1 cellular context compared by ENCODE assay signal in the genomic region with DNA sequence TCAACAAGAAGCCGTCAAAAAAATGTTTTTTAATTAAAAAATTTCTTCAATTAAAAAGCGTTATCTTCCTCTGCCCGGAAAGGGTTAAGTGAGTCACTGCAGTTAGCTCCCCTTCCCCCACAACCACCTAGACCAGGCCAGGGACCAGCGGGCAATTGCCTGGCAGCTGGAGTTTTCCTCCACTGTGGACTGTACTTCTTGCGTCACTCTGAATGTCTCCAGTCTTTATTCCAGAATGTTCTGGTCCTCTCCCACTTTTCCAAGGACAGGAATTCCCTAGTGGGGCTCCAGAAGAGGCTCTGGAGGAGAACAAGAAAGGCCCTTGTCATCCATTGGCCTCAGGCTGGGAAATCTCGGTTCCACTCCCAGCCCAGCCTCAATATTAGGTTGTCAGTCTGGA.
TF ChIP-seq lines count a peak whose summit lies in the region.

No MANE protein-coding gene starts in this region.

TF ChIP-seq in SK-N-SH treated with all-trans-retinoic acid at 6 μM for 48 hours, 23 proteins besides CTCF, POLR2A, EP300 and RAD21 (continued from another document):
- TF ChIP-seq, protein P1, sequence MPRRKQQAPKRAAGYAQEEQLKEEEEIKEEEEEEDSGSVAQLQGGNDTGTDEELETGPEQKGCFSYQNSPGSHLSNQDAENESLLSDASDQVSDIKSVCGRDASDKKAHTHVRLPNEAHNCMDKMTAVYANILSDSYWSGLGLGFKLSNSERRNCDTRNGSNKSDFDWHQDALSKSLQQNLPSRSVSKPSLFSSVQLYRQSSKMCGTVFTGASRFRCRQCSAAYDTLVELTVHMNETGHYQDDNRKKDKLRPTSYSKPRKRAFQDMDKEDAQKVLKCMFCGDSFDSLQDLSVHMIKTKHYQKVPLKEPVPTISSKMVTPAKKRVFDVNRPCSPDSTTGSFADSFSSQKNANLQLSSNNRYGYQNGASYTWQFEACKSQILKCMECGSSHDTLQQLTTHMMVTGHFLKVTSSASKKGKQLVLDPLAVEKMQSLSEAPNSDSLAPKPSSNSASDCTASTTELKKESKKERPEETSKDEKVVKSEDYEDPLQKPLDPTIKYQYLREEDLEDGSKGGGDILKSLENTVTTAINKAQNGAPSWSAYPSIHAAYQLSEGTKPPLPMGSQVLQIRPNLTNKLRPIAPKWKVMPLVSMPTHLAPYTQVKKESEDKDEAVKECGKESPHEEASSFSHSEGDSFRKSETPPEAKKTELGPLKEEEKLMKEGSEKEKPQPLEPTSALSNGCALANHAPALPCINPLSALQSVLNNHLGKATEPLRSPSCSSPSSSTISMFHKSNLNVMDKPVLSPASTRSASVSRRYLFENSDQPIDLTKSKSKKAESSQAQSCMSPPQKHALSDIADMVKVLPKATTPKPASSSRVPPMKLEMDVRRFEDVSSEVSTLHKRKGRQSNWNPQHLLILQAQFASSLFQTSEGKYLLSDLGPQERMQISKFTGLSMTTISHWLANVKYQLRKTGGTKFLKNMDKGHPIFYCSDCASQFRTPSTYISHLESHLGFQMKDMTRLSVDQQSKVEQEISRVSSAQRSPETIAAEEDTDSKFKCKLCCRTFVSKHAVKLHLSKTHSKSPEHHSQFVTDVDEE (CRISPR knock-in tag; IDR thresholded peaks at IDR 0.05) = no peak
- TF ChIP-seq CSDC2 (CRISPR knock-in tag; IDR thresholded peaks at IDR 0.05) = no peak
- no peak for TF ChIP-seq OSR1 (CRISPR knock-in tag; IDR thresholded peaks at IDR 0.05)
- TF ChIP-seq ZNF8 (CRISPR knock-in tag; IDR thresholded peaks at IDR 0.05) = no peak
- no peak for TF ChIP-seq ZFP3 (CRISPR knock-in tag; IDR thresholded peaks at IDR 0.05)
- TF ChIP-seq, protein P2, sequence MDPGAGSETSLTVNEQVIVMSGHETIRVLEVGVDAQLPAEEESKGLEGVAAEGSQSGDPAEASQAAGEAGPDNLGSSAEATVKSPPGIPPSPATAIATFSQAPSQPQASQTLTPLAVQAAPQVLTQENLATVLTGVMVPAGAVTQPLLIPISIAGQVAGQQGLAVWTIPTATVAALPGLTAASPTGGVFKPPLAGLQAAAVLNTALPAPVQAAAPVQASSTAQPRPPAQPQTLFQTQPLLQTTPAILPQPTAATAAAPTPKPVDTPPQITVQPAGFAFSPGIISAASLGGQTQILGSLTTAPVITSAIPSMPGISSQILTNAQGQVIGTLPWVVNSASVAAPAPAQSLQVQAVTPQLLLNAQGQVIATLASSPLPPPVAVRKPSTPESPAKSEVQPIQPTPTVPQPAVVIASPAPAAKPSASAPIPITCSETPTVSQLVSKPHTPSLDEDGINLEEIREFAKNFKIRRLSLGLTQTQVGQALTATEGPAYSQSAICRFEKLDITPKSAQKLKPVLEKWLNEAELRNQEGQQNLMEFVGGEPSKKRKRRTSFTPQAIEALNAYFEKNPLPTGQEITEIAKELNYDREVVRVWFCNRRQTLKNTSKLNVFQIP (CRISPR knock-in tag; IDR thresholded peaks at IDR 0.05; ENCODE audit: borderline replicate concordance, low read depth) = no peak
- TF ChIP-seq PPARA (CRISPR knock-in tag; IDR thresholded peaks at IDR 0.05; ENCODE audit: borderline replicate concordance) = no peak
- TF ChIP-seq SNAI2 (CRISPR knock-in tag; IDR thresholded peaks at IDR 0.05) = no peak
- TF ChIP-seq, protein P3, sequence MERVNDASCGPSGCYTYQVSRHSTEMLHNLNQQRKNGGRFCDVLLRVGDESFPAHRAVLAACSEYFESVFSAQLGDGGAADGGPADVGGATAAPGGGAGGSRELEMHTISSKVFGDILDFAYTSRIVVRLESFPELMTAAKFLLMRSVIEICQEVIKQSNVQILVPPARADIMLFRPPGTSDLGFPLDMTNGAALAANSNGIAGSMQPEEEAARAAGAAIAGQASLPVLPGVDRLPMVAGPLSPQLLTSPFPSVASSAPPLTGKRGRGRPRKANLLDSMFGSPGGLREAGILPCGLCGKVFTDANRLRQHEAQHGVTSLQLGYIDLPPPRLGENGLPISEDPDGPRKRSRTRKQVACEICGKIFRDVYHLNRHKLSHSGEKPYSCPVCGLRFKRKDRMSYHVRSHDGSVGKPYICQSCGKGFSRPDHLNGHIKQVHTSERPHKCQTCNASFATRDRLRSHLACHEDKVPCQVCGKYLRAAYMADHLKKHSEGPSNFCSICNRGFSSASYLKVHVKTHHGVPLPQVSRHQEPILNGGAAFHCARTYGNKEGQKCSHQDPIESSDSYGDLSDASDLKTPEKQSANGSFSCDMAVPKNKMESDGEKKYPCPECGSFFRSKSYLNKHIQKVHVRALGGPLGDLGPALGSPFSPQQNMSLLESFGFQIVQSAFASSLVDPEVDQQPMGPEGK (CRISPR knock-in tag; IDR thresholded peaks at IDR 0.05; ENCODE audit: borderline replicate concordance) = no peak
- TF ChIP-seq RARB (CRISPR knock-in tag; IDR thresholded peaks at IDR 0.05) = no peak
- no peak for TF ChIP-seq BACH2 (CRISPR knock-in tag; IDR thresholded peaks at IDR 0.05; ENCODE audit: borderline replicate concordance)
- TF ChIP-seq, protein P4, sequence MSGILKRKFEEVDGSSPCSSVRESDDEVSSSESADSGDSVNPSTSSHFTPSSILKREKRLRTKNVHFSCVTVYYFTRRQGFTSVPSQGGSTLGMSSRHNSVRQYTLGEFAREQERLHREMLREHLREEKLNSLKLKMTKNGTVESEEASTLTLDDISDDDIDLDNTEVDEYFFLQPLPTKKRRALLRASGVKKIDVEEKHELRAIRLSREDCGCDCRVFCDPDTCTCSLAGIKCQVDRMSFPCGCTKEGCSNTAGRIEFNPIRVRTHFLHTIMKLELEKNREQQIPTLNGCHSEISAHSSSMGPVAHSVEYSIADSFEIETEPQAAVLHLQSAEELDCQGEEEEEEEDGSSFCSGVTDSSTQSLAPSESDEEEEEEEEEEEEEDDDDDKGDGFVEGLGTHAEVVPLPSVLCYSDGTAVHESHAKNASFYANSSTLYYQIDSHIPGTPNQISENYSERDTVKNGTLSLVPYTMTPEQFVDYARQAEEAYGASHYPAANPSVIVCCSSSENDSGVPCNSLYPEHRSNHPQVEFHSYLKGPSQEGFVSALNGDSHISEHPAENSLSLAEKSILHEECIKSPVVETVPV (CRISPR knock-in tag; IDR thresholded peaks at IDR 0.05) = no peak
- TF ChIP-seq GLIS3 (CRISPR knock-in tag; IDR thresholded peaks at IDR 0.05) = no peak
